In the genomic region with DNA sequence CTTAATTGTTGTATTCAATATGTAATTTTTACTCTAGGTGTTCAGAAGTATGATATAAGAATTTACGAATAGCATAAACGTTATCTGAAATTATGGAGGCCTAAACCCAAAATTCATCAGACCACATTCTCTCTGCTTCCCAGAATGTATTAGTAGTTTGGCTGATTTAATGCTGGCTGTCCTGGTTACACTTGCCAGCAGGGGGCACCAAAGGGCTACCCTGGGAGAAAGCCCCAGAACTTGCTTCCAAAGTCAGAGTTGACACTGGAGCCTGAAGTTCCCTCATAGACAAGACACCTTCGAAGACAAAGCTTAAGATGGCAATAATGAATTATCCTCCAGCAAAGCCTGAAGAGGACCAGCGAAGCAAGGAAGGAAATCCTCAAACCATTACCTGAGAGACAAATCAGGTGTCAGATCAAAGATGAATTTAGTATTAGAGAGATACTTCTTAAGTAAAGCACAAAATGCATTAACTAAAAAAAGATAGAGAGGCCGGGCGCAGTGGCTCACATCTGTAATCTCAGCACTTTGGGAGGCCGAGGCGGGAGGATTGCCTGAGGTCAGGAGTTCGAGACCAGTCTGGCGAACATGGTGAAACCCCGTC, we compare ENCODE assay signal across 9 cellular contexts. TPM values are rescaled to one million over a fixed set of nuclear protein-coding genes. Genes with fewer than 3 reads are reported as not detected.
DNase-seq lines count a peak whose midpoint lies in the region; ATAC-seq and TF ChIP-seq lines count a peak whose summit lies in the region.
"Had no signal": no experiment of that assay in that cellular context is flagged by ENCODE, and none has a peak within 500 bp of the region (broad histone marks: within the 10 kb centered on the region; RNA-seq: fewer than 3 reads in every experiment).

No MANE protein-coding gene starts in this region.

- H3K9ac ChIP-seq in mammary epithelial cell (ENCODE audit: insufficient read depth, low read length): no peak overlapping the region
- H3K9ac ChIP-seq in mesendoderm (ENCODE audit: low read length): no peak overlapping the region

- dilution Hi-C loops in mammary epithelial cell (cut with HindIII; ENCODE audit: low sequenced_read_pairs): no loop called here

- WGBS in mammary epithelial cell (ENCODE audit: low coverage, missing lambda C conversion rate): 40% methylated on average over 9 of the region's 11 CpGs
- no CpG with 5 or more reads among the region's 11 CpGs for WGBS in mesendoderm (ENCODE audit: extremely low coverage, insufficient coverage, low lambda C conversion rate)

- H3K27me3 ChIP-seq in mammary epithelial cell (ENCODE audit: insufficient read depth, low read length) (no peaks in the 10 kb centered on the region), mesendoderm (ENCODE audit: insufficient read depth, low read length, poor library complexity) (no peaks in the 10 kb centered on the region)

- DNase-seq in NCI-H1417 (lab: John Stamatoyannopoulos, UW) (peak; percentile 43 to 73 (median 52)), NCI-H1417 treated with DMSO at 0.1 percent for 48 hours (lab: John Stamatoyannopoulos, UW) (no peak), HT-29 (ENCODE audit: low spot score) (peak; percentile 54), UCSD-AML1 (lab: John Stamatoyannopoulos, UW; ENCODE audit: unreplicated experiment) (peak; percentile 54), mammary epithelial cell (peak; percentile 35), mesendoderm (peak; percentile 60)
- DNase-seq in stimulated activated naive CD4-positive, alpha-beta T cell (lab: John Stamatoyannopoulos, UW): peak in 5 of 6 experiments; percentile 33 to 62 (median 38)

- H3K56ac ChIP-seq in mesendoderm (ENCODE audit: low read length): no peak overlapping the region

- H3K23ac ChIP-seq in mesendoderm (ENCODE audit: low read length): no peak overlapping the region

- H4K20me1 ChIP-seq in mammary epithelial cell (ENCODE audit: insufficient read depth, low read length): no peaks in the 10 kb centered on the region

- no peak overlapping the region for H2BK15ac ChIP-seq in mesendoderm (replicated peaks; ENCODE audit: low read depth)

- no peak overlapping the region for H2AK5ac ChIP-seq in mesendoderm (ENCODE audit: low read length)

- H3K4me1 ChIP-seq in mammary epithelial cell (ENCODE audit: insufficient read depth, low read length) (no peaks in the 10 kb centered on the region), mesendoderm (ENCODE audit: control insufficient read depth, low read depth, low read length) (no peaks in the 10 kb centered on the region)

- H3K4me2 ChIP-seq in mammary epithelial cell (ENCODE audit: insufficient read depth, low read depth, low read length) (no peak overlapping the region), mesendoderm (ENCODE audit: low read length) (no peak overlapping the region)

- no peak overlapping the region for H3K18ac ChIP-seq in mesendoderm (ENCODE audit: low read length)

- in situ Hi-C loops in mammary epithelial cell (cut with MboI; ENCODE audit: low sequenced_read_pairs in 2 of 2): loop anchor here in 1 of 2 donors (25.0 kb wide), 1 partner anchor 756 kb away; no protein-coding TSS in a partner anchor

- H3K79me2 ChIP-seq in mammary epithelial cell (ENCODE audit: insufficient read depth, low read length) (no peaks in the 10 kb centered on the region), mesendoderm (ENCODE audit: control insufficient read depth, insufficient read depth, low read length) (no peaks in the 10 kb centered on the region)

- H4K5ac ChIP-seq in mesendoderm (ENCODE audit: low read length): no peak overlapping the region

- no peak overlapping the region for H4K8ac ChIP-seq in mesendoderm (ENCODE audit: low read depth, low read length)

- intact Hi-C loops in mammary epithelial cell (cut with micrococcal nuclease): loop anchor here (1.0 to 5.0 kb wide), 3 partner anchors 72 to 964 kb away; no protein-coding TSS in a partner anchor

- H2AFZ ChIP-seq in mammary epithelial cell (ENCODE audit: low read depth, low read length): no peak overlapping the region

- H3K27ac ChIP-seq in mammary epithelial cell (ENCODE audit: insufficient read depth, low read depth, low read length) (no peak overlapping the region), mesendoderm (ENCODE audit: low read depth, low read length) (no peak overlapping the region)

- no peaks in the 10 kb centered on the region for H3K79me1 ChIP-seq in mesendoderm (ENCODE audit: low read length)

- H2BK120ac ChIP-seq in mesendoderm (ENCODE audit: low read depth, low read length): no peak overlapping the region

- peak; percentile 73 to 80 for TF ChIP-seq CTCF in mammary epithelial cell (conservative IDR thresholded peaks at IDR 0.05 in 1 of 2, IDR thresholded peaks at IDR 0.05 in 1 of 2; ENCODE audit: extremely low read depth in 1 of 2, insufficient read depth in 1 of 2, low read depth in 1 of 2, low read length in 2 of 2)

- no TSS peak for BruUV-seq in mammary epithelial cell (replicated peaks; lab: Mats Ljungman, UMichigan)

- no peaks in the 10 kb centered on the region for H3K9me3 ChIP-seq in mammary epithelial cell (replicated peaks; ENCODE audit: insufficient read depth, low read length)

- H3K4me3 ChIP-seq in mammary epithelial cell (replicated peaks in 1 of 3; ENCODE audit: insufficient read depth in 1 of 3, low read depth in 2 of 3, low read length in 3 of 3) (no peak overlapping the region), mesendoderm (ENCODE audit: low read length) (no peak overlapping the region)

- H2BK5ac ChIP-seq in mesendoderm (ENCODE audit: low read length): no peak overlapping the region

- no peaks in the 10 kb centered on the region for H3K36me3 ChIP-seq in mammary epithelial cell (ENCODE audit: insufficient read depth, low read length)
- H3K36me3 ChIP-seq in mesendoderm (ENCODE audit: control insufficient read depth, insufficient read depth, low read length): no peaks in the 10 kb centered on the region

- CTCF ChIA-PET in mammary epithelial cell (lab: Charles Lee; ENCODE audit: low non-redundant PET): no interaction called here

- ATAC-seq in GM19455 (IDR thresholded peaks at IDR 0.05; ENCODE audit: unreplicated experiment): no peak

- H3K4ac ChIP-seq in mesendoderm (ENCODE audit: low read depth, low read length): no peak overlapping the region

RNA-seq across cellular contexts. Expression of a gene that starts 11.3 kb away (rescaled TPM):
- not detected in 2 replicates for total RNA-seq in HT-29 (2014; rRNA removed; shearing (Covaris generic))
- total RNA-seq in mammary epithelial cell: 10 to 100 TPM in 1 of 2 donors, 1 to 10 TPM in 1; 2.0 to 10.5 TPM
- polyA plus RNA-seq in mammary epithelial cell: 8.5 TPM
- polyA minus RNA-seq in mammary epithelial cell: 21.6 TPM
- polyA plus RNA-seq in mesendoderm (2013, experiment 1 of 2): 42.1 TPM
- 46.0 TPM for polyA plus RNA-seq in mesendoderm (2013, experiment 2 of 2)

RNA-seq across cellular contexts. Expression of a gene that starts 58.0 kb away (rescaled TPM):
- not detected in 2 replicates for total RNA-seq in HT-29 (2014; rRNA removed; shearing (Covaris generic))
- not detected for total RNA-seq in mammary epithelial cell
- polyA plus RNA-seq in mammary epithelial cell: not detected
- polyA minus RNA-seq in mammary epithelial cell: not detected
- polyA plus RNA-seq in mesendoderm (2013, experiment 1 of 2): not detected
- polyA plus RNA-seq in mesendoderm (2013, experiment 2 of 2): not detected
- total RNA-seq: dermis microvascular lymphatic vessel endothelial cell had no signal
